ENCODE assay signal across 8 cellular contexts in genomic region chr1:148522561-148523204, GRCh38. TPM values are rescaled to one million over a fixed set of nuclear protein-coding genes. Genes with fewer than 3 reads are reported as not detected.
DNase-seq lines count a peak whose midpoint lies in the region; ATAC-seq and TF ChIP-seq lines count a peak whose summit lies in the region.
"Not testable (repeated sequence)": the region's sequence is repeated elsewhere in the genome, so short reads cannot be mapped to it uniquely, and the experiment has no call there.

No MANE protein-coding gene starts in this region.

- ATAC-seq in CD4-positive, alpha-beta T cell (ENCODE audit: poor library complexity), result peak; percentile 68
- peak; percentile 71 for ATAC-seq in GM19463 (IDR thresholded peaks at IDR 0.05; ENCODE audit: unreplicated experiment)
- ATAC-seq in HG03558 (IDR thresholded peaks at IDR 0.05; ENCODE audit: extremely low read depth, unreplicated experiment), result peak; percentile 71
- ATAC-seq in effector memory CD8-positive, alpha-beta T cell (replicated peaks), result peak; percentile 66

- peak overlapping the region; percentile 96 for H3K27ac Mint-ChIP-seq in CD4-positive, alpha-beta T cell
- H3K27ac Mint-ChIP-seq in effector memory CD8-positive, alpha-beta T cell, result peak overlapping the region; percentile 98 to 99

- TF ChIP-seq CTCF in CD4-positive, alpha-beta T cell (IDR thresholded peaks at IDR 0.05), result not testable (repeated sequence)

- intact Hi-C loops in CD4-positive, alpha-beta T cell (cut with DNase I, micrococcal nuclease), result not testable (repeated sequence)

- peak overlapping the region; percentile 98 for H3K4me3 Mint-ChIP-seq in CD4-positive, alpha-beta T cell
- peak overlapping the region; percentile 73 to 95 for H3K4me3 Mint-ChIP-seq in effector memory CD8-positive, alpha-beta T cell

- H3K27ac ChIP-seq in CD4-positive, alpha-beta T cell (ENCODE audit: low read depth, low read length), result peak overlapping the region; percentile 73

- CTCF ChIA-PET in CD4-positive, alpha-beta T cell (lab: Charles Lee), result not testable (repeated sequence)

- H3K4me1 Mint-ChIP-seq in CD4-positive, alpha-beta T cell (ENCODE audit: low read depth); effector memory CD8-positive, alpha-beta T cell (ENCODE audit: low read depth in 2 of 2): not testable (repeated sequence)

- not testable (repeated sequence) for H3K27me3 Mint-ChIP-seq in CD4-positive, alpha-beta T cell; effector memory CD8-positive, alpha-beta T cell

- not testable (repeated sequence) for H3K9me3 ChIP-seq in CD4-positive, alpha-beta T cell (ENCODE audit: control insufficient read depth, low read length)

- peak; percentile 76 to 91 (median 79) for DNase-seq in CD4-positive, alpha-beta T cell
- DNase-seq in NOMO-1 treated with dmso at 0.1 percent for 144 hours (lab: John Stamatoyannopoulos, UW; ENCODE audit: unreplicated experiment) (peak; percentile 92), mesenteric fat pad (ENCODE audit: low spot score) (peak; percentile 89)
- peak; percentile 81 to 91 (median 86) for DNase-seq in activated CD8-positive, alpha-beta memory T cell treated with anti-CD3 and anti-CD28 coated beads for 48 hours (ENCODE audit: low read depth in 2 of 3, low spot score in 2 of 3)
- DNase-seq in effector memory CD8-positive, alpha-beta T cell, result peak; percentile 84 to 86 (median 84)
- DNase-seq in stimulated activated CD4-positive, alpha-beta T cell treated with anti-CD3 and anti-CD28 coated beads, TNF-alpha, amount 100 ng/mL, for 4 hours (ENCODE audit: low read depth in 3 of 3), result peak; percentile 66 to 79 (median 69)

- H3K27me3 ChIP-seq in CD4-positive, alpha-beta T cell (ENCODE audit: control insufficient read depth, insufficient read depth, low read length), result not testable (repeated sequence)

- H3K36me3 Mint-ChIP-seq in CD4-positive, alpha-beta T cell (ENCODE audit: low read depth), result peaks cover 12% of the 10 kb centered on the region
- H3K36me3 Mint-ChIP-seq in effector memory CD8-positive, alpha-beta T cell (ENCODE audit: insufficient read depth), result peaks cover 29% of the 10 kb centered on the region

- not testable (repeated sequence) for H3K9me3 Mint-ChIP-seq in CD4-positive, alpha-beta T cell; effector memory CD8-positive, alpha-beta T cell

- POLR2A ChIA-PET in CD4-positive, alpha-beta T cell (lab: Charles Lee), result interaction anchor here (0.7 to 1.7 kb wide), 6 partner anchors 91 to 188 kb away, joined by 3 to 30 read pairs (median 4); no protein-coding TSS in a partner anchor

RNA-seq across cellular contexts. Expression of gene PPIAL4G, which starts 39.6 kb away (rescaled TPM):
- total RNA-seq in CD4-positive, alpha-beta T cell, result under 1 TPM; 0.11 to 0.14 TPM
- not detected for total RNA-seq in mesenteric fat pad

Comparison
In these comparisons a context has a peak if more than half of its experiments do, and no peak if none do; other contexts are left out.
1. Peak in every context shown above with its lines: DNase-seq, ATAC-seq and H3K27ac ChIP-seq.